Comparison of ENCODE assay signal across 21 cellular contexts in genomic region chr12:104503191-104503590, GRCh38.
"Had no signal": no experiment of that assay in that cellular context is flagged by ENCODE, and none has a peak within 500 bp of the region (broad histone marks: within the 10 kb centered on the region; RNA-seq: fewer than 3 reads in every experiment).

No MANE protein-coding gene starts in this region.

- H3K9me3 ChIP-seq: breast epithelium, stomach, thoracic aorta, upper lobe of right lung had no signal

- H3K27me3 Mint-ChIP-seq: activated CD4-positive, alpha-beta T cell treated with anti-CD3 and anti-CD28 coated beads, Interleukin-2, amount 10 ng/mL, durations not matched to agents 7 days and 5 days; memory B cell had no signal

- H3K9me3 Mint-ChIP-seq: activated T-cell treated with anti-CD3 and anti-CD28 coated beads, Interleukin-2, amount 50 U/mL, for 72 hours; memory B cell had no signal

- H3K27me3 ChIP-seq: breast epithelium, stomach, upper lobe of right lung had no signal

- H3K4me3 ChIP-seq: breast epithelium, skin epidermis, stomach, thoracic aorta, upper lobe of right lung had no signal

- H3K4me1 ChIP-seq: breast epithelium had no signal

- H3K27ac ChIP-seq: breast epithelium, epithelial cell of prostate, skin epidermis, stomach, thoracic aorta, upper lobe of right lung had no signal

- H3K36me3 ChIP-seq: breast epithelium, stomach, thoracic aorta, upper lobe of right lung had no signal

- ATAC-seq: activated T-cell treated with anti-CD3 and anti-CD28 coated beads, Interleukin-2, amount 50 U/mL, for 72 hours; left ventricle myocardium superior; right cardiac atrium; upper lobe of right lung had no signal

- H3K4me3 Mint-ChIP-seq: activated CD4-positive, alpha-beta T cell treated with anti-CD3 and anti-CD28 coated beads, Interleukin-2, amount 10 ng/mL, durations not matched to agents 7 days and 5 days; memory B cell; nephron had no signal

- H3K27ac Mint-ChIP-seq: activated T-cell treated with anti-CD3 and anti-CD28 coated beads, Interleukin-2, amount 50 U/mL, for 72 hours; memory B cell; nephron had no signal

- DNase-seq: activated CD4-positive, alpha-beta T cell treated with anti-CD3 and anti-CD28 coated beads, Interleukin-2, amount 10 ng/mL, durations not matched to agents 7 days and 5 days; activated CD4-positive, CD25-positive, alpha-beta regulatory T cell; activated T-cell treated with anti-CD3 and anti-CD28 coated beads, Interleukin-2, amount 50 U/mL, for 72 hours; aorta; dermis blood vessel endothelial cell; foreskin melanocyte; kidney glomerular epithelial cell; left ventricle myocardium superior; nucleus accumbens; right cardiac atrium; stimulated activated CD4-positive, alpha-beta T cell treated with anti-CD3 and anti-CD28 coated beads, Interleukin-15, amount 100 ng/mL, for 24 hours; stimulated activated CD4-positive, alpha-beta T cell treated with anti-CD3 and anti-CD28 coated beads, Interleukin-4, amount 100 ng/mL, for 1 hour; stomach; SW 1271; upper lobe of right lung had no signal
